In the genomic region with DNA sequence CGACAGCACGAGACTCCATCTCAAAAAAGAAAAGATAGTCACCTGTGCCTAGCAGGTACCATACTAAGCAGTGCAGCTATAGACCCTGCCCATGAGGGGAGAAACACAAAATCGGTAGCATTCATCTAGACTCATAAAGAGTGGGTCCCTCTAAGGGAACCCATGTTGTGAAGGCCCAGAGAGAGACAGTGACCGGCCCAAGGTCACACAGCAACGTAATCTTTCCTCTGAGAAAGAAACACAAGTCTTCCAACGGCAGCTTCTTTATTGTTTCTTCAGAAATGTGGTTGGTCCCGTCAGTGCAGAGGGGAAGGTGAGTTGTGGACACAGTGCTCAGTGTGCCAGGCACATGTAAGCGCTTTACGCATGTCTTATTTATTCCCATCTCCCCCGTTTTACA, we compare ENCODE assay signal across 23 cellular contexts.
"Had no signal": no experiment of that assay in that cellular context is flagged by ENCODE, and none has a peak within 500 bp of the region (broad histone marks: within the 10 kb centered on the region; RNA-seq: fewer than 3 reads in every experiment).

No MANE protein-coding gene starts in this region.

- H3K27ac ChIP-seq: dorsolateral prefrontal cortex, foreskin keratinocyte, gastroesophageal sphincter, heart left ventricle, hepatocyte, ovary, psoas muscle, thoracic aorta, tibial nerve, uterus had no signal

- H3K4me3 ChIP-seq: dorsolateral prefrontal cortex, gastroesophageal sphincter, heart left ventricle, hepatocyte, ovary, psoas muscle, skin epidermis, spleen, thoracic aorta, tibial nerve, upper lobe of right lung, uterus had no signal

- H3K4me3 Mint-ChIP-seq: naive thymus-derived CD4-positive, alpha-beta T cell; nephron; stimulated activated naive B cell treated with anti-CD40 and anti-IgM and Interleukin-4, amounts not matched to agents 10 μg/mL and 1 μg/mL and 100 μg/mL, for 72 hours; stimulated activated naive CD8-positive, alpha-beta T cell treated with anti-CD3 and anti-CD28 coated beads, Interleukin-15, Interleukin-2, amounts not matched to agents 100 ng/mL and 50 ng/mL, for 24 hours had no signal

- H3K4me1 Mint-ChIP-seq: stimulated activated naive B cell treated with anti-CD40 and anti-IgM and Interleukin-4, amounts not matched to agents 10 μg/mL and 1 μg/mL and 100 μg/mL, for 72 hours had no signal

- H3K9me3 Mint-ChIP-seq: naive thymus-derived CD4-positive, alpha-beta T cell; stimulated activated naive B cell treated with anti-CD40 and anti-IgM and Interleukin-4, amounts not matched to agents 10 μg/mL and 1 μg/mL and 100 μg/mL, for 72 hours; stimulated activated naive CD8-positive, alpha-beta T cell treated with anti-CD3 and anti-CD28 coated beads, Interleukin-15, Interleukin-2, amounts not matched to agents 100 ng/mL and 50 ng/mL, for 24 hours had no signal

- H3K4me2 ChIP-seq: hepatocyte had no signal

- H3K9me3 ChIP-seq: ovary, psoas muscle, thoracic aorta, upper lobe of right lung, uterus had no signal

- H3K36me3 ChIP-seq: gastroesophageal sphincter, heart left ventricle, ovary, thoracic aorta, tibial nerve, upper lobe of right lung, uterus had no signal

- H3K27me3 Mint-ChIP-seq: stimulated activated naive B cell treated with anti-CD40 and anti-IgM and Interleukin-4, amounts not matched to agents 10 μg/mL and 1 μg/mL and 100 μg/mL, for 72 hours; stimulated activated naive CD8-positive, alpha-beta T cell treated with anti-CD3 and anti-CD28 coated beads, Interleukin-15, Interleukin-2, amounts not matched to agents 100 ng/mL and 50 ng/mL, for 24 hours had no signal

- H3K27ac Mint-ChIP-seq: naive thymus-derived CD4-positive, alpha-beta T cell; stimulated activated naive B cell treated with anti-CD40 and anti-IgM and Interleukin-4, amounts not matched to agents 10 μg/mL and 1 μg/mL and 100 μg/mL, for 72 hours; stimulated activated naive CD8-positive, alpha-beta T cell treated with anti-CD3 and anti-CD28 coated beads, Interleukin-15, Interleukin-2, amounts not matched to agents 100 ng/mL and 50 ng/mL, for 24 hours had no signal

- H3K27me3 ChIP-seq: dorsolateral prefrontal cortex, foreskin keratinocyte, gastroesophageal sphincter, heart left ventricle, hepatocyte, ovary, spleen, tibial nerve, upper lobe of right lung, uterus had no signal

- FAIRE-seq: kidney had no signal

- H3K36me3 Mint-ChIP-seq: naive thymus-derived CD4-positive, alpha-beta T cell; stimulated activated naive B cell treated with anti-CD40 and anti-IgM and Interleukin-4, amounts not matched to agents 10 μg/mL and 1 μg/mL and 100 μg/mL, for 72 hours had no signal

- H3K4me1 ChIP-seq: foreskin keratinocyte, psoas muscle, uterus had no signal

- DNase-seq: dorsolateral prefrontal cortex; effector CD4-positive, alpha-beta T cell; heart left ventricle; mesenchymal stem cell; midbrain; naive thymus-derived CD4-positive, alpha-beta T cell; nucleus accumbens; ovary; right cardiac atrium; spleen; stimulated activated naive B cell treated with anti-CD40 and anti-IgM and Interleukin-4, amounts not matched to agents 10 μg/mL and 1 μg/mL and 100 μg/mL, for 72 hours; upper lobe of right lung; uterus had no signal
